Comparison of ENCODE assay signal across 25 cellular contexts in the genomic region with DNA sequence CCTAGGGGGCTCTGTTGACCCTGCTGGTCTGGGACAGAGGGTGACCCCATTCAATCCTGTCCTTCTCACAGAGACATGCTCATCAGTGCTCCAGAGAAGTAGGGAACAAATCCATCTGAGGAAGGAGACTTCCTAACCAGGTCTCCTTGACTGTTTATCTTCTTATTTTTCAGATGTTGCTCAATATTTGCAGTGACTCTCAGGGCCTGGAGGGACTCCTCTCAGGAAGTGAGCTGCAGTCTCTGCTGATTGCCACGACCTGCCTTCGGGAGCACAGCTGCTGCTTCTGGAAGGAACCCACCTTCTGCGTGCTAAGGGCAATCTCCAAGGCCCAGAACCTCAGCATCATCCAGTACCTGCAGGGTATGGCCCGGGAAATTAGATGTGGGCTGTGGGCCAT. TPM values are rescaled to one million over a fixed set of nuclear protein-coding genes. Genes with fewer than 3 reads are reported as not detected.
DNase-seq lines count a peak whose midpoint lies in the region; ATAC-seq and TF ChIP-seq lines count a peak whose summit lies in the region.
"Had no signal": no experiment of that assay in that cellular context is flagged by ENCODE, and none has a peak within 500 bp of the region (broad histone marks: within the 10 kb centered on the region; RNA-seq: fewer than 3 reads in every experiment).

No MANE protein-coding gene starts in this region.

- H3K36me3 Mint-ChIP-seq in stimulated activated memory B cell treated with anti-CD40 and anti-IgM and Interleukin-4, amounts not matched to agents 10 μg/mL and 1 μg/mL and 100 μg/mL, for 72 hours, result peaks cover 70% of the 10 kb centered on the region
- H3K36me3 Mint-ChIP-seq in stimulated activated effector memory CD8-positive, alpha-beta T cell treated with anti-CD3 and anti-CD28 coated beads, Interleukin-12 subunit alpha, Interleukin-12 subunit beta, amount 100 ng/mL, for 72 hours, result no peaks in the 10 kb centered on the region

- no peaks in the 10 kb centered on the region for H3K27me3 Mint-ChIP-seq in stimulated activated memory B cell treated with anti-CD40 and anti-IgM and Interleukin-4, amounts not matched to agents 10 μg/mL and 1 μg/mL and 100 μg/mL, for 72 hours
- H3K27me3 Mint-ChIP-seq: B cell; CD4-positive, alpha-beta T cell had no signal

- H3K4me2 ChIP-seq in SK-N-SH, result no peak overlapping the region
- H3K4me2 ChIP-seq: GM23338 had no signal

- H3K27ac ChIP-seq in SK-N-SH (ENCODE audit: low read depth in 2 of 2, low read length in 1 of 2), result no peak overlapping the region
- H3K27ac ChIP-seq: SJCRH30 had no signal

- no peak overlapping the region for H3K4me3 ChIP-seq in SK-N-SH (ENCODE audit: low read depth in 2 of 2, low read length in 1 of 2)
- H3K4me3 ChIP-seq in epithelial cell of esophagus (ENCODE audit: low read length), result no peak overlapping the region
- H3K4me3 ChIP-seq: GM23338, SJCRH30 had no signal

- peaks cover 29% of the 10 kb centered on the region for H3K4me1 Mint-ChIP-seq in stimulated activated memory B cell treated with anti-CD40 and anti-IgM and Interleukin-4, amounts not matched to agents 10 μg/mL and 1 μg/mL and 100 μg/mL, for 72 hours
- H3K4me1 Mint-ChIP-seq in stimulated activated effector memory CD8-positive, alpha-beta T cell treated with anti-CD3 and anti-CD28 coated beads, Interleukin-12 subunit alpha, Interleukin-12 subunit beta, amount 100 ng/mL, for 72 hours, result no peaks in the 10 kb centered on the region
- H3K4me1 Mint-ChIP-seq: GM23338 had no signal

- no peaks in the 10 kb centered on the region for H4K20me1 ChIP-seq in SK-N-SH (ENCODE audit: insufficient read depth)

- TF ChIP-seq RAD21 in SK-N-SH (IDR thresholded peaks at IDR 0.05; ENCODE audit: low read length), result no peak

- CTCF ChIA-PET in SK-N-SH (lab: Yijun Ruan, JAX), result no interaction called here

- peak; percentile 23 for DNase-seq in SK-N-SH
- DNase-seq in Kasumi-1 (lab: John Stamatoyannopoulos, UW), result peak; percentile 16 to 35
- DNase-seq in epithelial cell of esophagus (ENCODE audit: low read depth), result peak; percentile 8
- DNase-seq in mesenteric fat pad (ENCODE audit: low spot score), result no peak
- no peak for DNase-seq in stimulated activated effector memory CD8-positive, alpha-beta T cell treated with anti-CD3 and anti-CD28 coated beads, Interleukin-12 subunit alpha, Interleukin-12 subunit beta, amount 100 ng/mL, for 72 hours (ENCODE audit: low spot score in 2 of 2)
- DNase-seq: 8988T; Caco-2; CD4-positive, alpha-beta T cell; GF-D8; HCEC 1CT; IMR-90; MM.1S; NCI-H1694 treated with DMSO at 0.1 percent for 48 hours; NCI-H510A; NCI-H82; RPMI8226; SJCRH30 had no signal

- H3F3A ChIP-seq in SK-N-SH (replicated peaks; ENCODE audit: insufficient read depth), result no peaks in the 10 kb centered on the region

- H3K36me3 ChIP-seq in SK-N-SH (replicated peaks in 1 of 2; ENCODE audit: control insufficient read depth in 1 of 2, insufficient read depth in 2 of 2, low read length in 1 of 2), result no peaks in the 10 kb centered on the region
- H3K36me3 ChIP-seq: SJCRH30 had no signal

- no peak for TF ChIP-seq EP300 in SK-N-SH (IDR thresholded peaks at IDR 0.05; ENCODE audit: borderline replicate concordance in 1 of 2, low read depth in 1 of 2, low read length in 1 of 2)

- no peak overlapping the region for H2AFZ ChIP-seq in SK-N-SH (ENCODE audit: low read depth)
- H2AFZ ChIP-seq: GM23338 had no signal

- H3K4me1 ChIP-seq in SK-N-SH (ENCODE audit: control insufficient read depth in 1 of 2, insufficient read depth in 2 of 2, low read depth in 1 of 2, low read length in 1 of 2), result peaks cover 0 to 10% of the 10 kb centered on the region in 2 experiments; a peak in 1 of 4 replicates
- H3K4me1 ChIP-seq: SJCRH30 had no signal

- POLR2A ChIA-PET in SK-N-SH (lab: Yijun Ruan, JAX), result no interaction called here

- H3K27ac Mint-ChIP-seq in stimulated activated memory B cell treated with anti-CD40 and anti-IgM and Interleukin-4, amounts not matched to agents 10 μg/mL and 1 μg/mL and 100 μg/mL, for 72 hours, result peak overlapping the region; percentile 51
- no peak overlapping the region for H3K27ac Mint-ChIP-seq in stimulated activated effector memory CD8-positive, alpha-beta T cell treated with anti-CD3 and anti-CD28 coated beads, Interleukin-12 subunit alpha, Interleukin-12 subunit beta, amount 100 ng/mL, for 72 hours
- H3K27ac Mint-ChIP-seq: CD4-positive, alpha-beta T cell; GM23338 had no signal

- no peaks in the 10 kb centered on the region for H3K9me3 Mint-ChIP-seq in stimulated activated memory B cell treated with anti-CD40 and anti-IgM and Interleukin-4, amounts not matched to agents 10 μg/mL and 1 μg/mL and 100 μg/mL, for 72 hours
- H3K9me3 Mint-ChIP-seq in stimulated activated effector memory CD8-positive, alpha-beta T cell treated with anti-CD3 and anti-CD28 coated beads, Interleukin-12 subunit alpha, Interleukin-12 subunit beta, amount 100 ng/mL, for 72 hours, result no peaks in the 10 kb centered on the region
- H3K9me3 Mint-ChIP-seq: CD4-positive, alpha-beta T cell; GM23338 had no signal

- ATAC-seq in SK-N-SH treated with all-trans-retinoic acid at 6 μM for 48 hours, result no peak
- no peak for ATAC-seq in stimulated activated memory B cell treated with anti-CD40 and anti-IgM and Interleukin-4, amounts not matched to agents 10 μg/mL and 1 μg/mL and 100 μg/mL, for 72 hours
- ATAC-seq in GM18861 (IDR thresholded peaks at IDR 0.05; ENCODE audit: unreplicated experiment), result no peak
- no peak for ATAC-seq in stimulated activated effector memory CD8-positive, alpha-beta T cell treated with anti-CD3 and anti-CD28 coated beads, Interleukin-12 subunit alpha, Interleukin-12 subunit beta, amount 100 ng/mL, for 72 hours
- ATAC-seq: GM23338 had no signal

- TF ChIP-seq CTCF in SK-N-SH (IDR thresholded peaks at IDR 0.05), result no peak
- TF ChIP-seq CTCF in epithelial cell of esophagus (IDR thresholded peaks at IDR 0.05; ENCODE audit: insufficient read depth, low read depth, low read length, missing control alignments), result no peak

- H3K4me3 Mint-ChIP-seq in stimulated activated memory B cell treated with anti-CD40 and anti-IgM and Interleukin-4, amounts not matched to agents 10 μg/mL and 1 μg/mL and 100 μg/mL, for 72 hours, result no peak overlapping the region
- H3K4me3 Mint-ChIP-seq in stimulated activated effector memory CD8-positive, alpha-beta T cell treated with anti-CD3 and anti-CD28 coated beads, Interleukin-12 subunit alpha, Interleukin-12 subunit beta, amount 100 ng/mL, for 72 hours, result no peak overlapping the region
- H3K4me3 Mint-ChIP-seq: B cell; CD4-positive, alpha-beta T cell; GM23338 had no signal

- H3K9ac ChIP-seq in SK-N-SH, result no peak overlapping the region

- WGBS in SK-N-SH (ENCODE audit: low lambda C conversion rate), result 21% methylated on average over 4 of the region's 4 CpGs

- no peaks in the 10 kb centered on the region for H3K79me2 ChIP-seq in SK-N-SH (ENCODE audit: insufficient read depth)

- H3K9me2 ChIP-seq in SK-N-SH, result no peaks in the 10 kb centered on the region

- H3K9me3 ChIP-seq in SK-N-SH, result no peaks in the 10 kb centered on the region
- H3K9me3 ChIP-seq: Caco-2, SJCRH30 had no signal

- no peaks in the 10 kb centered on the region for H3K27me3 ChIP-seq in SK-N-SH (ENCODE audit: insufficient read depth)
- H3K27me3 ChIP-seq: SJCRH30 had no signal

TF ChIP-seq in SK-N-SH, 30 proteins besides CTCF, POLR2A, EP300 and RAD21 (continues in another document):
- TF ChIP-seq MEF2A (IDR thresholded peaks at IDR 0.05; ENCODE audit: borderline replicate concordance, low read depth) (no peak), SIN3A (IDR thresholded peaks at IDR 0.05; ENCODE audit: borderline replicate concordance, low read depth, low read length) (no peak)

TF ChIP-seq in SK-N-SH treated with all-trans-retinoic acid at 6 μM for 48 hours, 23 proteins besides CTCF, POLR2A, EP300 and RAD21 (continues in another document):
- TF ChIP-seq, protein P1, sequence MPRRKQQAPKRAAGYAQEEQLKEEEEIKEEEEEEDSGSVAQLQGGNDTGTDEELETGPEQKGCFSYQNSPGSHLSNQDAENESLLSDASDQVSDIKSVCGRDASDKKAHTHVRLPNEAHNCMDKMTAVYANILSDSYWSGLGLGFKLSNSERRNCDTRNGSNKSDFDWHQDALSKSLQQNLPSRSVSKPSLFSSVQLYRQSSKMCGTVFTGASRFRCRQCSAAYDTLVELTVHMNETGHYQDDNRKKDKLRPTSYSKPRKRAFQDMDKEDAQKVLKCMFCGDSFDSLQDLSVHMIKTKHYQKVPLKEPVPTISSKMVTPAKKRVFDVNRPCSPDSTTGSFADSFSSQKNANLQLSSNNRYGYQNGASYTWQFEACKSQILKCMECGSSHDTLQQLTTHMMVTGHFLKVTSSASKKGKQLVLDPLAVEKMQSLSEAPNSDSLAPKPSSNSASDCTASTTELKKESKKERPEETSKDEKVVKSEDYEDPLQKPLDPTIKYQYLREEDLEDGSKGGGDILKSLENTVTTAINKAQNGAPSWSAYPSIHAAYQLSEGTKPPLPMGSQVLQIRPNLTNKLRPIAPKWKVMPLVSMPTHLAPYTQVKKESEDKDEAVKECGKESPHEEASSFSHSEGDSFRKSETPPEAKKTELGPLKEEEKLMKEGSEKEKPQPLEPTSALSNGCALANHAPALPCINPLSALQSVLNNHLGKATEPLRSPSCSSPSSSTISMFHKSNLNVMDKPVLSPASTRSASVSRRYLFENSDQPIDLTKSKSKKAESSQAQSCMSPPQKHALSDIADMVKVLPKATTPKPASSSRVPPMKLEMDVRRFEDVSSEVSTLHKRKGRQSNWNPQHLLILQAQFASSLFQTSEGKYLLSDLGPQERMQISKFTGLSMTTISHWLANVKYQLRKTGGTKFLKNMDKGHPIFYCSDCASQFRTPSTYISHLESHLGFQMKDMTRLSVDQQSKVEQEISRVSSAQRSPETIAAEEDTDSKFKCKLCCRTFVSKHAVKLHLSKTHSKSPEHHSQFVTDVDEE (CRISPR knock-in tag; IDR thresholded peaks at IDR 0.05), result no peak
- TF ChIP-seq, protein P2, sequence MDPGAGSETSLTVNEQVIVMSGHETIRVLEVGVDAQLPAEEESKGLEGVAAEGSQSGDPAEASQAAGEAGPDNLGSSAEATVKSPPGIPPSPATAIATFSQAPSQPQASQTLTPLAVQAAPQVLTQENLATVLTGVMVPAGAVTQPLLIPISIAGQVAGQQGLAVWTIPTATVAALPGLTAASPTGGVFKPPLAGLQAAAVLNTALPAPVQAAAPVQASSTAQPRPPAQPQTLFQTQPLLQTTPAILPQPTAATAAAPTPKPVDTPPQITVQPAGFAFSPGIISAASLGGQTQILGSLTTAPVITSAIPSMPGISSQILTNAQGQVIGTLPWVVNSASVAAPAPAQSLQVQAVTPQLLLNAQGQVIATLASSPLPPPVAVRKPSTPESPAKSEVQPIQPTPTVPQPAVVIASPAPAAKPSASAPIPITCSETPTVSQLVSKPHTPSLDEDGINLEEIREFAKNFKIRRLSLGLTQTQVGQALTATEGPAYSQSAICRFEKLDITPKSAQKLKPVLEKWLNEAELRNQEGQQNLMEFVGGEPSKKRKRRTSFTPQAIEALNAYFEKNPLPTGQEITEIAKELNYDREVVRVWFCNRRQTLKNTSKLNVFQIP (CRISPR knock-in tag; IDR thresholded peaks at IDR 0.05; ENCODE audit: borderline replicate concordance, low read depth), result no peak
- TF ChIP-seq OSR1 (CRISPR knock-in tag; IDR thresholded peaks at IDR 0.05) (no peak), ZC3H10 (CRISPR knock-in tag; IDR thresholded peaks at IDR 0.05) (no peak), ISL1 (CRISPR knock-in tag; IDR thresholded peaks at IDR 0.05) (no peak)

RNA-seq across cellular contexts. Expression of a gene that starts 41.0 kb away (rescaled TPM):
- not detected in 2 replicates for polyA plus RNA-seq in SK-N-SH (2012; rRNA removed)
- not detected in 2 replicates for polyA plus RNA-seq in SK-N-SH (2012; cell fraction: cytosol; rRNA removed)
- not detected in 2 replicates for polyA plus RNA-seq in SK-N-SH (2012; cell fraction: nucleus; rRNA removed)
- total RNA-seq in mesenteric fat pad, result 10.1 TPM
- total RNA-seq: Caco-2, Daoy, IMR-90, LHCN-M2, SJCRH30 had no signal
- polyA plus RNA-seq: AG04450, GM23338, IMR-90 had no signal

Comparison
In these comparisons a context has a peak if more than half of its experiments do, and no peak if none do; other contexts are left out.
1. DNase-seq: peak in SK-N-SH (single experiment), Kasumi-1 (2 of 2) and epithelial cell of esophagus (single experiment); none in mesenteric fat pad (single experiment) and stimulated activated effector memory CD8-positive, alpha-beta T cell treated with anti-CD3 and anti-CD28 coated beads, Interleukin-12 subunit alpha, Interleukin-12 subunit beta, amount 100 ng/mL, for 72 hours (0 of 2).